13 cellular contexts compared by ENCODE assay signal in genomic region chr13:91369432-91369831, GRCh38. TPM values are rescaled to one million over a fixed set of nuclear protein-coding genes. Genes with fewer than 3 reads are reported as not detected.
DNase-seq lines count a peak whose midpoint lies in the region; ATAC-seq and TF ChIP-seq lines count a peak whose summit lies in the region.
"Had no signal": no experiment of that assay in that cellular context is flagged by ENCODE, and none has a peak within 500 bp of the region (broad histone marks: within the 10 kb centered on the region; RNA-seq: fewer than 3 reads in every experiment).

No MANE protein-coding gene starts in this region.

- H3K36me3 ChIP-seq in SJSA1 (no peaks in the 10 kb centered on the region), neural progenitor cell (no peaks in the 10 kb centered on the region)

- H3K27me3 ChIP-seq in SJSA1 (replicated peaks) (no peaks in the 10 kb centered on the region), neural progenitor cell (no peaks in the 10 kb centered on the region)

- no peak overlapping the region for H3K4me2 ChIP-seq in neural progenitor cell

- DNase-seq in COLO829 (ENCODE audit: low spot score) (peak; percentile 79), SJSA1 (ENCODE audit: low read depth in 1 of 2, low spot score in 2 of 2) (peak; percentile 24 to 43), fibroblast of the aortic adventitia (ENCODE audit: low read depth) (peak; percentile 79), amniotic stem cell (lab: John Stamatoyannopoulos, UW) (no peak), NCI-H446 treated with DMSO at 0.1 percent for 48 hours (lab: John Stamatoyannopoulos, UW) (no peak), neural progenitor cell (ENCODE audit: low spot score) (no peak), GOT3 (lab: John Stamatoyannopoulos, UW) (no peak)
- DNase-seq: aorta, HCEC 1CT had no signal

- no peaks in the 10 kb centered on the region for H3K9me3 Mint-ChIP-seq in neural progenitor cell
- H3K9me3 Mint-ChIP-seq: natural killer cell treated with Interleukin-12 subunit alpha and Interleukin-12 subunit beta and Interleukin-15 and Interleukin-18, amount 100 ng/mL, for 72 hours had no signal

- no peaks in the 10 kb centered on the region for H4K20me1 ChIP-seq in neural progenitor cell (ENCODE audit: low read depth)

- H3K79me2 ChIP-seq in neural progenitor cell (ENCODE audit: low read depth): no peaks in the 10 kb centered on the region

- TF ChIP-seq CTCF in fibroblast of the aortic adventitia (IDR thresholded peaks at IDR 0.05; ENCODE audit: insufficient read depth, low read length) (no peak), neural progenitor cell (IDR thresholded peaks at IDR 0.05) (no peak)

- peaks cover 14% of the 10 kb centered on the region for H3F3A ChIP-seq in neural progenitor cell (ENCODE audit: low read depth)

- H2AFZ ChIP-seq in neural progenitor cell (replicated peaks): no peak overlapping the region

- H3K36me3 Mint-ChIP-seq in neural progenitor cell: peaks cover 4% of the 10 kb centered on the region
- H3K36me3 Mint-ChIP-seq: natural killer cell treated with Interleukin-12 subunit alpha and Interleukin-12 subunit beta and Interleukin-15 and Interleukin-18, amount 100 ng/mL, for 72 hours had no signal

- peak; percentile 38 for ATAC-seq in GM19463 (IDR thresholded peaks at IDR 0.05; ENCODE audit: unreplicated experiment)
- ATAC-seq: Panc1 had no signal

- no peaks in the 10 kb centered on the region for H3K27me3 Mint-ChIP-seq in neural progenitor cell (ENCODE audit: insufficient read depth, low read depth)

- H3K9me3 ChIP-seq in SJSA1 (replicated peaks) (no peaks in the 10 kb centered on the region), neural progenitor cell (ENCODE audit: low read depth) (no peaks in the 10 kb centered on the region)

- no peak overlapping the region for H3K27ac ChIP-seq in SJSA1
- H3K27ac ChIP-seq in neural progenitor cell: no peak overlapping the region

- H3K4me3 ChIP-seq in SJSA1: no peak overlapping the region
- H3K4me3 ChIP-seq in fibroblast of the aortic adventitia (ENCODE audit: low read depth, low read length): no peak overlapping the region
- H3K4me3 ChIP-seq in neural progenitor cell: no peak overlapping the region

- H3K4me1 ChIP-seq in SJSA1 (replicated peaks) (no peaks in the 10 kb centered on the region), neural progenitor cell (no peaks in the 10 kb centered on the region)

- H3K9ac ChIP-seq in neural progenitor cell: no peak overlapping the region

- H3K4me1 Mint-ChIP-seq in neural progenitor cell: no peaks in the 10 kb centered on the region

- H3K27ac Mint-ChIP-seq in neural progenitor cell: no peak overlapping the region

- no peak overlapping the region for H3K4me3 Mint-ChIP-seq in neural progenitor cell
- H3K4me3 Mint-ChIP-seq: natural killer cell treated with Interleukin-12 subunit alpha and Interleukin-12 subunit beta and Interleukin-15 and Interleukin-18, amount 100 ng/mL, for 72 hours had no signal

RNA-seq across cellular contexts. Expression of gene MIR17HG, which starts 21.9 kb away (rescaled TPM):
- total RNA-seq in SJSA1 (2014; rRNA removed; shearing (Covaris generic)): 1.6 and 3.0 TPM in 2 replicates
- total RNA-seq in fibroblast of the aortic adventitia (ENCODE audit: low replicate concordance) (4.7 and 8.8 TPM in 2 replicates), neural progenitor cell (ENCODE audit: low replicate concordance) (53.4 and 69.7 TPM in 2 replicates)

RNA-seq across cellular contexts. Expression of gene GPC5, which starts 29.0 kb away (rescaled TPM):
- not detected in 2 replicates for total RNA-seq in SJSA1 (2014; rRNA removed; shearing (Covaris generic))
- 0.18 TPM in 1 of 2 replicates, not detected in the other for total RNA-seq in fibroblast of the aortic adventitia (ENCODE audit: low replicate concordance)
- total RNA-seq in neural progenitor cell (ENCODE audit: low replicate concordance): 0.07 and 0.77 TPM in 2 replicates
- total RNA-seq: HT-29 had no signal

Comparison
In these comparisons a context has a peak if more than half of its experiments do, and no peak if none do; other contexts are left out.
1. DNase-seq: peak in COLO829 (single experiment), SJSA1 (2 of 2) and fibroblast of the aortic adventitia (single experiment); none in amniotic stem cell (single experiment), NCI-H446 treated with DMSO at 0.1 percent for 48 hours (single experiment), neural progenitor cell (single experiment) and GOT3 (single experiment).